11 cellular contexts compared by ENCODE assay signal in genomic region chr14:59276235-59276634, GRCh38.
A peak's percentile ranks its signal among the peaks of the same experiment; 100 is the strongest.
DNase-seq lines count a peak whose midpoint lies in the region; ATAC-seq and TF ChIP-seq lines count a peak whose summit lies in the region.
"Had no signal": no experiment of that assay in that cellular context is flagged by ENCODE, and none has a peak within 500 bp of the region (broad histone marks: within the 10 kb centered on the region; RNA-seq: fewer than 3 reads in every experiment).

No MANE protein-coding gene starts in this region.

- no peak for DNase-seq in cardiac muscle cell (ENCODE audit: low read depth in 1 of 2, low spot score in 1 of 2)
- no peak for DNase-seq in left ventricle myocardium superior
- DNase-seq in Panc1 (ENCODE audit: low read depth, low spot score): no peak
- DNase-seq in right cardiac atrium: no peak
- no peak for DNase-seq in transverse colon
- DNase-seq in KBM-7: no peak
- no peak for DNase-seq in amniotic stem cell (lab: John Stamatoyannopoulos, UW)
- DNase-seq in GM23338 (ENCODE audit: low spot score): no peak
- DNase-seq: MG63 had no signal

- H3K9me2 ChIP-seq in GM23338 (ENCODE audit: insufficient read depth): no peaks in the 10 kb centered on the region

- H3K27ac ChIP-seq in cardiac muscle cell (peak overlapping the region; percentile 62), Panc1 (ENCODE audit: low read length) (peak overlapping the region; percentile 63), right cardiac atrium (ENCODE audit: low read length) (peak overlapping the region; percentile 75), transverse colon (peak overlapping the region in 3 of 4 donors; percentile 31 to 64 (median 45)), GM23338 (ENCODE audit: low read depth) (no peak overlapping the region)
- H3K27ac ChIP-seq: HL-60, VCaP had no signal

- no peak for TF ChIP-seq EP300 in transverse colon (IDR thresholded peaks at IDR 0.05; ENCODE audit: low read depth)

- H3K4me3 ChIP-seq in cardiac muscle cell (no peak overlapping the region), Panc1 (ENCODE audit: low read depth in 2 of 2, low read length in 2 of 2) (no peak overlapping the region), right cardiac atrium (ENCODE audit: low read length) (no peak overlapping the region), transverse colon (no peak overlapping the region), GM23338 (no peak overlapping the region)
- H3K4me3 ChIP-seq: MG63 had no signal

- no peak overlapping the region for H3K4me3 Mint-ChIP-seq in GM23338

- no TSS peak for BruUV-seq in Panc1 (replicated peaks; lab: Mats Ljungman, UMichigan)

- no peaks in the 10 kb centered on the region for H3K27me3 ChIP-seq in cardiac muscle cell
- no peaks in the 10 kb centered on the region for H3K27me3 ChIP-seq in Panc1 (ENCODE audit: control insufficient read depth, insufficient read depth, low read length)
- H3K27me3 ChIP-seq in right cardiac atrium (ENCODE audit: control insufficient read depth, insufficient read depth): no peaks in the 10 kb centered on the region
- H3K27me3 ChIP-seq in transverse colon: no peaks in the 10 kb centered on the region
- H3K27me3 ChIP-seq in GM23338 (ENCODE audit: insufficient read depth): no peaks in the 10 kb centered on the region
- H3K27me3 ChIP-seq: MG63 had no signal

- H3K27ac Mint-ChIP-seq in GM23338: no peak overlapping the region

- no peaks in the 10 kb centered on the region for H3F3A ChIP-seq in GM23338 (replicated peaks; ENCODE audit: low read depth)

- no peaks in the 10 kb centered on the region for H3K9me3 ChIP-seq in cardiac muscle cell (ENCODE audit: low read depth)
- no peaks in the 10 kb centered on the region; the same call in 1 of the 2 replicates for H3K9me3 ChIP-seq in Panc1 (ENCODE audit: control insufficient read depth, insufficient read depth, low read depth, low read length)
- H3K9me3 ChIP-seq in right cardiac atrium (ENCODE audit: control insufficient read depth, low read length): no peaks in the 10 kb centered on the region
- H3K9me3 ChIP-seq in transverse colon: no peaks in the 10 kb centered on the region
- H3K9me3 ChIP-seq: MG63 had no signal

- peaks cover 2% of the 10 kb centered on the region; the same call in 2 of the 3 replicates for H3K9me3 Mint-ChIP-seq in GM23338

- peaks cover 10% of the 10 kb centered on the region; the same call in 2 of the 3 replicates for H3K4me1 Mint-ChIP-seq in GM23338

- H3K4me2 ChIP-seq in GM23338: no peak overlapping the region

- H3K79me2 ChIP-seq in GM23338 (replicated peaks; ENCODE audit: insufficient read depth): no peaks in the 10 kb centered on the region

- POLR2A ChIA-PET in Panc1 (lab: Charles Lee): no interaction called here

- no peaks in the 10 kb centered on the region for H4K20me1 ChIP-seq in GM23338 (replicated peaks; ENCODE audit: insufficient read depth)

- TF ChIP-seq CTCF in cardiac muscle cell (IDR thresholded peaks at IDR 0.05; ENCODE audit: low read depth, low read length) (no peak), Panc1 (IDR thresholded peaks at IDR 0.05) (no peak), transverse colon (IDR thresholded peaks at IDR 0.05) (no peak), GM23338 (conservative IDR thresholded peaks at IDR 0.05; ENCODE audit: low read depth in 2 of 2) (no peak)

- no peak overlapping the region for H2AFZ ChIP-seq in GM23338

- no peaks in the 10 kb centered on the region for H3K36me3 ChIP-seq in cardiac muscle cell
- no peaks in the 10 kb centered on the region for H3K36me3 ChIP-seq in Panc1 (ENCODE audit: control insufficient read depth, insufficient read depth, low read length)
- H3K36me3 ChIP-seq in transverse colon: no peaks in the 10 kb centered on the region
- H3K36me3 ChIP-seq in GM23338 (ENCODE audit: insufficient read depth): no peaks in the 10 kb centered on the region
- H3K36me3 ChIP-seq: MG63 had no signal

- peaks cover 2% of the 10 kb centered on the region for H3K27me3 Mint-ChIP-seq in GM23338 (ENCODE audit: insufficient read depth, low read depth, poor library complexity)

- H3K36me3 Mint-ChIP-seq in GM23338 (ENCODE audit: low read depth): peaks cover 3% of the 10 kb centered on the region; the same call in 1 of the 3 replicates

- no peak for ATAC-seq in left ventricle myocardium superior
- no peak for ATAC-seq in Panc1
- ATAC-seq in right cardiac atrium: no peak
- ATAC-seq in GM23338: no peak

- CTCF ChIA-PET in Panc1 (lab: Charles Lee): interaction anchor here (0.6 kb wide), 1 partner anchor 193 kb away, joined by 14 read pairs; no protein-coding TSS in a partner anchor

- intact Hi-C loops in left ventricle myocardium superior (cut with micrococcal nuclease): no loop called here
- intact Hi-C loops in Panc1 (cut with micrococcal nuclease; ENCODE audit: unreplicated experiment): no loop called here
- intact Hi-C loops in right cardiac atrium (cut with DNase I): no loop called here
- intact Hi-C loops in transverse colon (cut with DNase I; ENCODE audit: low total_unique reads): no loop called here

- H3K4me1 ChIP-seq in cardiac muscle cell (ENCODE audit: low read depth) (peaks cover 24% of the 10 kb centered on the region), Panc1 (ENCODE audit: control insufficient read depth, insufficient read depth, low read length) (peaks cover 11% of the 10 kb centered on the region), right cardiac atrium (ENCODE audit: control insufficient read depth, insufficient read depth, low read length) (peaks cover 4% of the 10 kb centered on the region), transverse colon (peaks cover 4 to 37% (median 14%) of the 10 kb centered on the region in 4 donors), GM23338 (ENCODE audit: insufficient read depth) (no peaks in the 10 kb centered on the region)

- in situ Hi-C loops in Panc1 (cut with HindIII; ENCODE audit: low pct_unique_long_range_greater_than_20kb, low sequenced_read_pairs): no loop called here
- in situ Hi-C loops in transverse colon (cut with MboI; ENCODE audit: low pct_ligation_motif_present in 1 of 4, low pct_unique_long_range_greater_than_20kb in 1 of 4, low sequenced_read_pairs in 3 of 4): no loop called here
- in situ Hi-C loops in KBM-7 (cut with MboI; ENCODE audit: low pct_unique_long_range_greater_than_20kb, low sequenced_read_pairs): no loop called here

- no peak for TF ChIP-seq POLR2A in transverse colon (IDR thresholded peaks at IDR 0.05)

TF ChIP-seq in GM23338, 12 proteins besides CTCF, POLR2A, EP300 and RAD21 (continues in another document):
- TF ChIP-seq NANOG (IDR thresholded peaks at IDR 0.05; ENCODE audit: borderline replicate concordance) (no peak), JUNB (IDR thresholded peaks at IDR 0.05; ENCODE audit: unreplicated experiment) (no peak), REST (IDR thresholded peaks at IDR 0.05; ENCODE audit: unreplicated experiment) (no peak), EZH2phosphoT487 (IDR thresholded peaks at IDR 0.05; ENCODE audit: unreplicated experiment) (no peak), EZH2 (IDR thresholded peaks at IDR 0.05; ENCODE audit: low read depth, unreplicated experiment) (no peak), ZNF114 (CRISPR knock-in tag; IDR thresholded peaks at IDR 0.05) (no peak), ETS1 (IDR thresholded peaks at IDR 0.05) (no peak), CREB1 (CRISPR knock-in tag; IDR thresholded peaks at IDR 0.05; ENCODE audit: low read depth) (no peak)
